In genomic region chr12:104381721-104382480, GRCh38 we compare ENCODE assay signal across 8 cellular contexts.
DNase-seq lines count a peak whose midpoint lies in the region; ATAC-seq, FAIRE-seq and TF ChIP-seq lines count a peak whose summit lies in the region.

No MANE protein-coding gene starts in this region.

- no peaks in the 10 kb centered on the region for H3K79me2 ChIP-seq in ACC112 (ENCODE audit: control insufficient read depth, insufficient read depth, low read length, unreplicated experiment)
- no peaks in the 10 kb centered on the region for H3K79me2 ChIP-seq in osteoblast (ENCODE audit: insufficient read depth, low read length)

- 27 to 38% methylated on average over 14 to 18 of the region's 18 CpGs for WGBS in testis, 2 donors

- peak overlapping the region; percentile 81 for H3K4me2 ChIP-seq in osteoblast (ENCODE audit: insufficient read depth, low read length)

- ATAC-seq in GM18868 (IDR thresholded peaks at IDR 0.05; ENCODE audit: unreplicated experiment) = peak; percentile 62

- TF ChIP-seq POLR2A in testis (IDR thresholded peaks at IDR 0.05) = no peak

- peak overlapping the region; percentile 64 for H3K4me3 ChIP-seq in ACC112 (ENCODE audit: low read depth, low read length)
- H3K4me3 ChIP-seq in osteoblast (ENCODE audit: insufficient read depth, low read length) = peak overlapping the region; percentile 48
- H3K4me3 ChIP-seq in testis = no peak overlapping the region

- H3K27ac ChIP-seq in ACC112 (ENCODE audit: low read depth, low read length) (no peak overlapping the region), osteoblast (ENCODE audit: low read depth, low read length) (no peak overlapping the region), testis (no peak overlapping the region)

- H3K9me3 ChIP-seq in osteoblast (ENCODE audit: low read depth, low read length) = no peaks in the 10 kb centered on the region
- H3K9me3 ChIP-seq in testis = no peaks in the 10 kb centered on the region

- H4K20me1 ChIP-seq in osteoblast (ENCODE audit: insufficient read depth, low read length) = no peaks in the 10 kb centered on the region

- H3K36me3 ChIP-seq in ACC112 (ENCODE audit: insufficient read depth, low read length) = no peaks in the 10 kb centered on the region
- no peaks in the 10 kb centered on the region for H3K36me3 ChIP-seq in osteoblast (ENCODE audit: insufficient read depth, low read length)
- H3K36me3 ChIP-seq in testis (ENCODE audit: low read depth, missing control alignments) = no peaks in the 10 kb centered on the region

- DNase-seq in M059J (ENCODE audit: low read depth) (peak; percentile 71), SHP77 (lab: John Stamatoyannopoulos, UW) (peak; percentile 72 to 77), frontal cortex (ENCODE audit: low spot score in 2 of 2) (peak; percentile 31 to 62), osteoblast (ENCODE audit: insufficient read length, low spot score, missing footprints) (peak; percentile 88), testis (peak; percentile 92)
- DNase-seq in activated effector memory CD4-positive, alpha-beta T cell treated with Interleukin-2 at 50 U/mL for 16 hours = peak; percentile 68

- peaks cover 10% of the 10 kb centered on the region for H3K4me1 ChIP-seq in ACC112 (ENCODE audit: control insufficient read depth, insufficient read depth, low read length, unreplicated experiment)
- peaks cover 5% of the 10 kb centered on the region for H3K4me1 ChIP-seq in osteoblast (ENCODE audit: insufficient read depth, low read length)
- H3K4me1 ChIP-seq in testis = peaks cover 6% of the 10 kb centered on the region

- H3K27me3 ChIP-seq in ACC112 (ENCODE audit: insufficient read depth, low read length) (no peaks in the 10 kb centered on the region), osteoblast (ENCODE audit: insufficient read depth, low read length) (no peaks in the 10 kb centered on the region), testis (no peaks in the 10 kb centered on the region)

- intact Hi-C loops in testis (cut with DNase I; ENCODE audit: low total_unique reads) = loop anchor here (5.0 kb wide), 1 partner anchor 495 kb away; no protein-coding TSS in a partner anchor

- no peak for FAIRE-seq in frontal cortex (lab: Jason Lieb, UNC)

- H2AFZ ChIP-seq in ACC112 (ENCODE audit: low read length, unreplicated experiment) (peak overlapping the region; percentile 81), osteoblast (ENCODE audit: low read length) (peak overlapping the region; percentile 85)

- TF ChIP-seq CTCF in osteoblast (IDR thresholded peaks at IDR 0.05; ENCODE audit: extremely low read depth, low read depth, low read length) = peak; percentile 95
- peak; percentile 89 to 98 (median 93) for TF ChIP-seq CTCF in testis (IDR thresholded peaks at IDR 0.05)

Comparison
In these comparisons a context has a peak if more than half of its experiments do, and no peak if none do; other contexts are left out.
1. H3K4me3 ChIP-seq: peak in ACC112 (single experiment) and osteoblast (single experiment); none in testis (0 of 2).
2. Peak in every context shown above with its lines, with median percentiles within 50 percentile points of each other: DNase-seq.